ENCODE assay signal across 34 cellular contexts in genomic region chr5:119257613-119258012, GRCh38.
"Had no signal": no experiment of that assay in that cellular context is flagged by ENCODE, and none has a peak within 500 bp of the region (broad histone marks: within the 10 kb centered on the region; RNA-seq: fewer than 3 reads in every experiment).

No MANE protein-coding gene starts in this region.

- H3K4me3 ChIP-seq: MG63 had no signal

- H3K27me3 ChIP-seq: MG63 had no signal

- DNase-seq: Karpas-422, Kasumi-1, MG63, MM.1S, MV-4-11, NCI-H1048, NCI-H1092, NCI-H1092 treated with DMSO at 0.1 percent for 48 hours, NCI-H1105 treated with DMSO at 0.1 percent for 48 hours, NCI-H1417, NCI-H1417 treated with DMSO at 0.1 percent for 48 hours, NCI-H1436, NCI-H1436 treated with DMSO at 0.1 percent for 48 hours, NCI-H146, NCI-H1694, NCI-H1694 treated with DMSO at 0.1 percent for 48 hours, NCI-H187, NCI-H187 treated with DMSO at 0.1 percent for 48 hours, NCI-H1930, NCI-H2029, NCI-H2029 treated with DMSO at 0.1 percent for 48 hours, NCI-H2081, NCI-H2081 treated with DMSO at 0.1 percent for 48 hours, NCI-H2107, NCI-H2171, NCI-H2171 treated with DMSO at 0.1 percent for 48 hours, NCI-H2227 treated with DMSO at 0.1 percent for 48 hours, NCI-H226, NCI-H345, NCI-H446, NCI-H446 treated with DMSO at 0.1 percent for 48 hours, NCI-H510A, NCI-H510A treated with DMSO at 0.1 percent for 48 hours, NCI-H524 had no signal

- H3K36me3 ChIP-seq: MG63 had no signal
